8 cellular contexts compared by ENCODE assay signal in genomic region chr5:149962040-149962439, GRCh38. TPM values are rescaled to one million over a fixed set of nuclear protein-coding genes. Genes with fewer than 3 reads are reported as not detected.
DNase-seq lines count a peak whose midpoint lies in the region; ATAC-seq, FAIRE-seq and TF ChIP-seq lines count a peak whose summit lies in the region.

No MANE protein-coding gene starts in this region.

- peak; percentile 74 for TF ChIP-seq CTCF in AG04450 (IDR thresholded peaks at IDR 0.05; ENCODE audit: low read depth, low read length)
- TF ChIP-seq CTCF in bronchial epithelial cell (IDR thresholded peaks at IDR 0.05; ENCODE audit: insufficient read depth, low read length, severe bottlenecking) = peak; percentile 52

- no peaks in the 10 kb centered on the region; the same call in 1 of the 2 replicates for H3K9me3 ChIP-seq in AG04450 (ENCODE audit: control insufficient read depth, insufficient read depth, low read length)

- H3K4me3 ChIP-seq in AG04450 (ENCODE audit: low read depth, low read length) (no peak overlapping the region), bronchial epithelial cell (ENCODE audit: low read depth, low read length) (no peak overlapping the region)

- no peaks in the 10 kb centered on the region for H3K36me3 ChIP-seq in bronchial epithelial cell (ENCODE audit: control insufficient read depth, insufficient read depth, low read length)

- no peak for FAIRE-seq in bronchial epithelial cell (lab: Jason Lieb, UNC)

- CTCF ChIA-PET in AG04450 (lab: Charles Lee) = interaction anchor here (0.6 to 11.5 kb wide), 31 partner anchors 9 to 337 kb away, joined by 3 to 367 read pairs (median 5); no protein-coding TSS in a partner anchor

- H3K27me3 ChIP-seq in AG04450 (ENCODE audit: control insufficient read depth, insufficient read depth, low read length) = no peaks in the 10 kb centered on the region
- H3K27me3 ChIP-seq in bronchial epithelial cell (ENCODE audit: control insufficient read depth, insufficient read depth, low read length) = no peaks in the 10 kb centered on the region

- ATAC-seq in GM18511 (IDR thresholded peaks at IDR 0.05; ENCODE audit: unreplicated experiment) (no peak), GM18867 (IDR thresholded peaks at IDR 0.05; ENCODE audit: unreplicated experiment) (no peak)

- POLR2A ChIA-PET in AG04450 (lab: Yijun Ruan, JAX) = interaction anchor here (0.6 to 1.1 kb wide), 4 partner anchors 14 to 293 kb away, joined by 3 to 12 read pairs (median 5); no protein-coding TSS in a partner anchor

- no peak for DNase-seq in AG04450 (ENCODE audit: low read depth, low spot score)
- DNase-seq in GF-D8 (lab: John Stamatoyannopoulos, UW) = peak; percentile 6
- DNase-seq in NCI-H774 (lab: John Stamatoyannopoulos, UW) = peak; percentile 12
- DNase-seq in bronchial epithelial cell (ENCODE audit: low read depth) = peak; percentile 61
- peak; percentile 12 for DNase-seq in midbrain (lab: John Stamatoyannopoulos, UW)
- no peak for DNase-seq in KG1 (lab: John Stamatoyannopoulos, UW)

- no peak overlapping the region for H3K27ac ChIP-seq in AG04450 (ENCODE audit: low read depth, low read length)

RNA-seq across cellular contexts. Expression of gene SLC26A2, which starts 1.5 kb away (rescaled TPM):
- polyA plus RNA-seq in AG04450 (2011; rRNA removed) = 6.6 and 9.7 TPM in 2 replicates
- polyA minus RNA-seq in AG04450 (2011; rRNA and poly(A)+ RNA removed) = 10.2 and 21.5 TPM in 2 replicates
- total RNA-seq in bronchial epithelial cell = 1.8 TPM in 2 replicates

RNA-seq across cellular contexts. Expression of gene PDE6A, which starts 17.4 kb away (rescaled TPM):
- not detected in 2 replicates for polyA plus RNA-seq in AG04450 (2011; rRNA removed)
- not detected in 2 replicates for polyA minus RNA-seq in AG04450 (2011; rRNA and poly(A)+ RNA removed)
- total RNA-seq in bronchial epithelial cell = not detected in 2 replicates

RNA-seq across cellular contexts. Expression of gene TIGD6, which starts 38.4 kb away (rescaled TPM):
- 6.5 and 6.7 TPM in 2 replicates for polyA plus RNA-seq in AG04450 (2011; rRNA removed)
- 7.8 and 10.2 TPM in 2 replicates for polyA minus RNA-seq in AG04450 (2011; rRNA and poly(A)+ RNA removed)
- 5.8 and 6.8 TPM in 2 replicates for total RNA-seq in bronchial epithelial cell

RNA-seq across cellular contexts. Expression of gene HMGXB3, which starts 38.5 kb away (rescaled TPM):
- 35.1 and 37.0 TPM in 2 replicates for polyA plus RNA-seq in AG04450 (2011; rRNA removed)
- polyA minus RNA-seq in AG04450 (2011; rRNA and poly(A)+ RNA removed) = 43.3 and 50.3 TPM in 2 replicates
- total RNA-seq in bronchial epithelial cell = 21.9 and 22.9 TPM in 2 replicates

Comparison
In these comparisons a context has a peak if more than half of its experiments do, and no peak if none do; other contexts are left out.
1. DNase-seq: peak in GF-D8 (single experiment), NCI-H774 (single experiment), bronchial epithelial cell (single experiment) and midbrain (single experiment); none in AG04450 (single experiment) and KG1 (single experiment).